Comparison of ENCODE assay signal across 10 cellular contexts in the genomic region with DNA sequence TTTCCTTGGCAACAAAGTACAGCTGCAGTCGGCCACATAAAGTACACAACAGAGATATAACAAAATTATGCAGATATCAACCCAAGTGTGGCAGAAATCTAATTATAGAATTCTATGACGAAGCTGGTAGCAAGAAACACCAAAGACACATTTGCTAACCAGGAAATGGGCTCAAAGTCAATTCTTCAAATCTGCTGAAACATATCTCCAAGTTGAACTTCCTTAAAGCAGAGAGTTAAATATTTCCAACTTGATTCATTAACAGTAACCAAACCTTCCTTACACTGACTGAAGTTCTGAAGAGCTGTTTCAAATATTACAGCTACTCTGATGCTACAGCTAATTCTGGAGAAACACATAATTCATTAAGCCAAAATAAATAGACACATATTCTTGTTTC.
DNase-seq lines count a peak whose midpoint lies in the region; ATAC-seq and TF ChIP-seq lines count a peak whose summit lies in the region.
"Had no signal": no experiment of that assay in that cellular context is flagged by ENCODE, and none has a peak within 500 bp of the region (broad histone marks: within the 10 kb centered on the region; RNA-seq: fewer than 3 reads in every experiment).

No MANE protein-coding gene starts in this region.

- 13 to 19% methylated on average over 2 of the region's 2 CpGs for whole genome bisulfite sequencing in gastroesophageal sphincter (ENCODE audit: low coverage in 1 of 2), 2 donors

- no peak for TF ChIP-seq POLR2A in gastroesophageal sphincter (IDR thresholded peaks at IDR 0.05)

- peaks cover 0 to 35% (median 6%) of the 10 kb centered on the region in 3 donors for H3K4me1 ChIP-seq in gastroesophageal sphincter
- H3K4me1 ChIP-seq: prostate gland had no signal

- H3K36me3 Mint-ChIP-seq in T-helper 2 cell treated with Interferon-gamma antibody and Interleukin-4, amounts not matched to agents 5 μg/mL and 100 μg/mL, for 36 hours (ENCODE audit: low read depth), result peaks cover 64% of the 10 kb centered on the region
- H3K36me3 Mint-ChIP-seq in progenitor cell of endocrine pancreas (ENCODE audit: insufficient read depth), result peaks cover 35% of the 10 kb centered on the region

- peaks cover 52% of the 10 kb centered on the region for H3K4me1 Mint-ChIP-seq in T-helper 2 cell treated with Interferon-gamma antibody and Interleukin-4, amounts not matched to agents 5 μg/mL and 100 μg/mL, for 36 hours (ENCODE audit: low read depth)
- H3K4me1 Mint-ChIP-seq in progenitor cell of endocrine pancreas (ENCODE audit: low read depth), result peaks cover 10% of the 10 kb centered on the region

- H3K9me3 Mint-ChIP-seq in T-helper 2 cell treated with Interferon-gamma antibody and Interleukin-4, amounts not matched to agents 5 μg/mL and 100 μg/mL, for 36 hours, result no peaks in the 10 kb centered on the region
- H3K9me3 Mint-ChIP-seq in progenitor cell of endocrine pancreas (ENCODE audit: low read depth), result no peaks in the 10 kb centered on the region

- H3K27me3 ChIP-seq in gastroesophageal sphincter, result no peaks in the 10 kb centered on the region

- no peaks in the 10 kb centered on the region for H3K27me3 Mint-ChIP-seq in T-helper 2 cell treated with Interferon-gamma antibody and Interleukin-4, amounts not matched to agents 5 μg/mL and 100 μg/mL, for 36 hours (ENCODE audit: low read depth)
- no peaks in the 10 kb centered on the region for H3K27me3 Mint-ChIP-seq in progenitor cell of endocrine pancreas

- peak; percentile 70 for DNase-seq in Caki2 (ENCODE audit: low read depth)
- DNase-seq in T-helper 2 cell treated with Interferon-gamma antibody and Interleukin-4, amounts not matched to agents 5 μg/mL and 100 μg/mL, for 36 hours (ENCODE audit: low spot score), result no peak
- peak; percentile 44 for DNase-seq in fibroblast of mammary gland (ENCODE audit: low read depth)
- DNase-seq in progenitor cell of endocrine pancreas (ENCODE audit: low spot score, unreplicated experiment), result no peak
- DNase-seq in central memory CD4-positive, alpha-beta T cell, result no peak
- no peak for DNase-seq in DMS53 treated with DMSO at 0.1 percent for 48 hours (lab: John Stamatoyannopoulos, UW; ENCODE audit: unreplicated experiment)
- DNase-seq: NCI-H2029 had no signal

- TF ChIP-seq EP300 in gastroesophageal sphincter (IDR thresholded peaks at IDR 0.05), result no peak

- in situ Hi-C loops in Caki2 (cut with HindIII; ENCODE audit: low pct_unique_long_range_greater_than_20kb, low sequenced_read_pairs), result no loop called here

- peak overlapping the region; percentile 84 for H3K27ac Mint-ChIP-seq in T-helper 2 cell treated with Interferon-gamma antibody and Interleukin-4, amounts not matched to agents 5 μg/mL and 100 μg/mL, for 36 hours
- H3K27ac Mint-ChIP-seq in progenitor cell of endocrine pancreas, result peak overlapping the region; percentile 66

- TF ChIP-seq CTCF in fibroblast of mammary gland (conservative IDR thresholded peaks at IDR 0.05; ENCODE audit: control insufficient read depth, insufficient read depth, low read depth, low read length) (no peak), progenitor cell of endocrine pancreas (IDR thresholded peaks at IDR 0.05; ENCODE audit: unreplicated experiment) (no peak), gastroesophageal sphincter (IDR thresholded peaks at IDR 0.05) (no peak)

- H3K9me3 ChIP-seq in gastroesophageal sphincter, result no peaks in the 10 kb centered on the region
- H3K9me3 ChIP-seq: prostate gland had no signal

- H3K27ac ChIP-seq in gastroesophageal sphincter, result peak overlapping the region in 2 of 4 donors; percentile 29 to 30
- H3K27ac ChIP-seq: prostate gland had no signal

- H3K36me3 ChIP-seq in gastroesophageal sphincter, result peaks cover 0 to 55% of the 10 kb centered on the region in 2 donors
- H3K36me3 ChIP-seq: prostate gland had no signal

- ATAC-seq in gastroesophageal sphincter, result no peak
- no peak for ATAC-seq in GM19467 (IDR thresholded peaks at IDR 0.05; ENCODE audit: unreplicated experiment)

- H3K4me3 ChIP-seq in fibroblast of mammary gland (ENCODE audit: control insufficient read depth, low read depth, low read length), result no peak overlapping the region
- no peak overlapping the region for H3K4me3 ChIP-seq in gastroesophageal sphincter
- H3K4me3 ChIP-seq: prostate gland had no signal

- H3K4me3 Mint-ChIP-seq in T-helper 2 cell treated with Interferon-gamma antibody and Interleukin-4, amounts not matched to agents 5 μg/mL and 100 μg/mL, for 36 hours, result peak overlapping the region; percentile 10
- no peak overlapping the region for H3K4me3 Mint-ChIP-seq in progenitor cell of endocrine pancreas (ENCODE audit: low read depth)

Comparison
In these comparisons a context has a peak if more than half of its experiments do, and no peak if none do; other contexts are left out.
1. DNase-seq: peak in Caki2 (single experiment) and fibroblast of mammary gland (single experiment); none in T-helper 2 cell treated with Interferon-gamma antibody and Interleukin-4, amounts not matched to agents 5 μg/mL and 100 μg/mL, for 36 hours (single experiment), progenitor cell of endocrine pancreas (single experiment), central memory CD4-positive, alpha-beta T cell (single experiment) and DMS53 treated with DMSO at 0.1 percent for 48 hours (single experiment).